In genomic region chr10:124741281-124741921, GRCh38 we compare ENCODE assay signal across 8 cellular contexts. TPM values are rescaled to one million over a fixed set of nuclear protein-coding genes. Genes with fewer than 3 reads are reported as not detected.
DNase-seq lines count a peak whose midpoint lies in the region; ATAC-seq and TF ChIP-seq lines count a peak whose summit lies in the region.

No MANE protein-coding gene starts in this region.

- ATAC-seq in GM21619 (IDR thresholded peaks at IDR 0.05; ENCODE audit: unreplicated experiment) (peak; percentile 44), Right ventricle myocardium superior (ENCODE audit: poor library complexity) (peak; percentile 66)

- H3K9me3 ChIP-seq in adipocyte (ENCODE audit: control insufficient read depth, low read length) (no peaks in the 10 kb centered on the region), vagina (no peaks in the 10 kb centered on the region)

- H3K4me1 ChIP-seq in adipocyte (ENCODE audit: control insufficient read depth, insufficient read depth, low read length) (peaks cover 78% of the 10 kb centered on the region), vagina (peaks cover 85% of the 10 kb centered on the region)

- intact Hi-C loops in Right ventricle myocardium superior (cut with DNase I) (loop anchor here (5.0 kb wide), 1 partner anchor 94 kb away; no protein-coding TSS in a partner anchor), posterior cingulate gyrus (cut with DNase I) (loop anchor here (2.0 to 10.0 kb wide), 5 partner anchors 17 to 109 kb away; partner anchors contain the start of gene EEF1AKMT2), vagina (cut with DNase I) (loop anchor here (5.0 kb wide), 2 partner anchors 39 to 119 kb away; no protein-coding TSS in a partner anchor)

- DNase-seq in DMS79 treated with DMSO at 0.1 percent for 48 hours (lab: John Stamatoyannopoulos, UW) (peak; percentile 70), LHCN-M2 (ENCODE audit: low read depth) (peak; percentile 83), SKM-1 (lab: John Stamatoyannopoulos, UW; ENCODE audit: unreplicated experiment) (peak; percentile 55), adipocyte (ENCODE audit: low read depth) (peak; percentile 92), Right ventricle myocardium superior (peak; percentile 89), posterior cingulate gyrus (peak; percentile 73 to 97 (median 87)), vagina (ENCODE audit: extremely low spot score in 2 of 2) (peak in 1 of 2 donors; percentile 88)

- H3K9ac ChIP-seq in adipocyte (ENCODE audit: low read length): peak overlapping the region; percentile 88

- TF ChIP-seq POLR2A in vagina (IDR thresholded peaks at IDR 0.05): no peak

- H3K36me3 ChIP-seq in adipocyte (ENCODE audit: control insufficient read depth, insufficient read depth, low read length, severe bottlenecking): no peaks in the 10 kb centered on the region
- H3K36me3 ChIP-seq in vagina: no peaks in the 10 kb centered on the region

- no peaks in the 10 kb centered on the region for H3K27me3 ChIP-seq in adipocyte (replicated peaks; ENCODE audit: control insufficient read depth, insufficient read depth, low read length)
- H3K27me3 ChIP-seq in vagina: no peaks in the 10 kb centered on the region

- TF ChIP-seq CTCF in vagina (IDR thresholded peaks at IDR 0.05): peak; percentile 64 to 98 (median 73)

- peak overlapping the region; percentile 90 for H3K27ac ChIP-seq in vagina

- H3K4me3 ChIP-seq in adipocyte (ENCODE audit: low read length) (peak overlapping the region; percentile 86), vagina (peak overlapping the region; percentile 13 to 87)

RNA-seq across cellular contexts. Expression of gene FAM53B, which starts 2.8 kb away (rescaled TPM):
- total RNA-seq in LHCN-M2 (2014; rRNA removed): 22.3 and 31.5 TPM in 2 replicates
- 9.2 TPM for polyA plus RNA-seq in LHCN-M2 (2012)
- total RNA-seq in Right ventricle myocardium superior: 38.1 TPM
- 35.1 TPM for total RNA-seq in vagina

RNA-seq across cellular contexts. Expression of gene EEF1AKMT2, which starts 50.3 kb away (rescaled TPM):
- total RNA-seq in LHCN-M2 (2014; rRNA removed): 27.6 and 37.1 TPM in 2 replicates
- polyA plus RNA-seq in LHCN-M2 (2012): 10.0 TPM
- 11.9 TPM for total RNA-seq in Right ventricle myocardium superior
- total RNA-seq in vagina: 17.9 TPM
